In genomic region chr1:21924503-21925005, GRCh38 we compare ENCODE assay signal across 1 cellular context.
TF ChIP-seq lines count a peak whose summit lies in the region.

No MANE protein-coding gene starts in this region.

TF ChIP-seq in K562, 482 proteins besides CTCF, POLR2A, EP300 and RAD21 (continued from another document and continues in another):
- TF ChIP-seq ATF2 (CRISPR knock-in tag; IDR thresholded peaks at IDR 0.05) (no peak), NCOA1 (IDR thresholded peaks at IDR 0.05; ENCODE audit: low read depth) (no peak), FOXA3 (CRISPR knock-in tag; conservative IDR thresholded peaks at IDR 0.05 in 1 of 2, IDR thresholded peaks at IDR 0.05 in 1 of 2) (no peak), POLR2B (IDR thresholded peaks at IDR 0.05; ENCODE audit: low read depth, partially characterized antibody) (no peak), CREB5 (CRISPR knock-in tag; IDR thresholded peaks at IDR 0.05) (no peak), ZKSCAN3 (CRISPR knock-in tag; IDR thresholded peaks at IDR 0.05) (no peak), NR3C1 (CRISPR knock-in tag; IDR thresholded peaks at IDR 0.05) (no peak), ZNF436 (CRISPR knock-in tag; IDR thresholded peaks at IDR 0.05) (no peak), ZNF165 (CRISPR knock-in tag; IDR thresholded peaks at IDR 0.05; ENCODE audit: borderline replicate concordance) (no peak), PRMT5 (CRISPR knock-in tag; IDR thresholded peaks at IDR 0.05) (no peak), SIN3B (IDR thresholded peaks at IDR 0.05; ENCODE audit: low read depth) (no peak), TFE3 (CRISPR knock-in tag; IDR thresholded peaks at IDR 0.05) (no peak), ZNF41 (CRISPR knock-in tag; conservative IDR thresholded peaks at IDR 0.05) (no peak), E2F6 (IDR thresholded peaks at IDR 0.05; ENCODE audit: borderline replicate concordance in 1 of 2, extremely low read depth in 1 of 2, insufficient read depth in 1 of 2, insufficient read length in 1 of 2, low read depth in 1 of 2, low read length in 1 of 2, poor library complexity in 1 of 2, severe bottlenecking in 1 of 2) (no peak), ZFX (CRISPR knock-in tag; IDR thresholded peaks at IDR 0.05) (0 out of 2 replicates have a peak, but pooled peaks have one; percentile 19), FOXJ2 (tag; IDR thresholded peaks at IDR 0.05) (no peak), HOMEZ (CRISPR knock-in tag; IDR thresholded peaks at IDR 0.05) (no peak), ILF3 (IDR thresholded peaks at IDR 0.05; ENCODE audit: borderline replicate concordance) (no peak), ARID4B (CRISPR knock-in tag; IDR thresholded peaks at IDR 0.05) (no peak), MEF2D (tag; conservative IDR thresholded peaks at IDR 0.05; ENCODE audit: low read depth) (no peak), POLR2G (IDR thresholded peaks at IDR 0.05; ENCODE audit: low read depth, low read length) (no peak), TAF7 (tag; IDR thresholded peaks at IDR 0.05) (no peak), MAFK (IDR thresholded peaks at IDR 0.05; ENCODE audit: low read length) (no peak), BCOR (IDR thresholded peaks at IDR 0.05) (no peak), NUFIP1 (IDR thresholded peaks at IDR 0.05; ENCODE audit: partially characterized antibody) (no peak), SMARCB1 (IDR thresholded peaks at IDR 0.05; ENCODE audit: insufficient read length, low read depth) (no peak), ELF2 (CRISPR knock-in tag; IDR thresholded peaks at IDR 0.05) (no peak), NKRF (IDR thresholded peaks at IDR 0.05; ENCODE audit: borderline replicate concordance) (no peak), CREB3 (tag; conservative IDR thresholded peaks at IDR 0.05; ENCODE audit: low read depth) (no peak), U2AF1 (optimal IDR thresholded peaks at IDR 0.05; ENCODE audit: low read depth, low read length) (no peak), ADNP (tag; IDR thresholded peaks at IDR 0.05) (no peak), ZBTB12 (CRISPR knock-in tag; IDR thresholded peaks at IDR 0.05) (peak; percentile 38; the same call in 1 of the 2 replicates), STAT6 (CRISPR knock-in tag; IDR thresholded peaks at IDR 0.05) (no peak), ELK1 (CRISPR knock-in tag; IDR thresholded peaks at IDR 0.05) (no peak), HES1 (IDR thresholded peaks at IDR 0.05; ENCODE audit: low read depth) (no peak), RBM39 (optimal IDR thresholded peaks at IDR 0.05; ENCODE audit: low read depth, low read length) (no peak), KAT7 (CRISPR knock-in tag; IDR thresholded peaks at IDR 0.05; ENCODE audit: borderline replicate concordance) (no peak), ZNF140 (CRISPR knock-in tag; IDR thresholded peaks at IDR 0.05) (no peak), ZNF217 (CRISPR knock-in tag; IDR thresholded peaks at IDR 0.05) (no peak), SETDB1 (IDR thresholded peaks at IDR 0.05; ENCODE audit: low read length) (no peak), ZNF511 (CRISPR knock-in tag; IDR thresholded peaks at IDR 0.05) (no peak)
